In the genomic region with DNA sequence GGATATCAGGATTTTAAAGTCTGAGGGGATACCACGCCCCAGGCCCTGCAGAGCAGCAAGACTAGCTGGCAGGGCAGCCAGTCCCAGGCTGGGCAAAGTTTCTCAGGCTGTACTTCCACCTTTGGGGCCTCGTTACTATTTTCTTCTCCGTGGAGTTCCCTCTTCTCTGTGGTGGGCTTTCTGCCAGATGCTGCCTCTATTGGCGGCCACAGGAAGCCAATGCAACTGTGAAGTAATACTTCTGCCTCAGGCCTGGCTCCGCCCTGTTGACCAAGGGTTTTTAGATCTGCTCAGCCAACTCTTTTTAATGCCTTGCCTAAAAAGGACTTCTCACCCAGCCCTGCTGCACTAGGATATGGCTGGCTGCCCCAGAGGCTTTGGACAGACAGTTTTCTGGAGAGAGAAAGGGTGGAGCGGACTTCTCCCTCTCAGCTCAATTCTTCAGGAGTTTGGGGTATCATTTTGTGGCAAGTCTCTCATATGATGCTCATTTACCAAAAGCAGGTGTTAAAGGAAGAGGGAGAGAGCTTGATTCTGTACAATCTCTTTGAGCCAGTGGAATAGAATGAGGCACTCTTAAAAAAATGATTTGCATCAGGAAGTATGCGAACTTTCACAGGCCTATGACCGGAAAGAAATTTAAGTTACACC, we compare ENCODE assay signal across 8 cellular contexts.
DNase-seq lines count a peak whose midpoint lies in the region; ATAC-seq and TF ChIP-seq lines count a peak whose summit lies in the region.

No MANE protein-coding gene starts in this region.

- intact Hi-C loops in left ventricle myocardium inferior (cut with micrococcal nuclease): loop anchor here (2.0 kb wide), 1 partner anchor 166 kb away; no protein-coding TSS in a partner anchor

- no peak overlapping the region for H3K4me3 ChIP-seq in HL-60 (replicated peaks; ENCODE audit: insufficient read depth, low read length)
- peak overlapping the region; percentile 32 for H3K4me3 ChIP-seq in left ventricle myocardium inferior

- H3K27me3 ChIP-seq in HL-60 (ENCODE audit: insufficient read depth, poor library complexity, severe bottlenecking) (no peaks in the 10 kb centered on the region), left ventricle myocardium inferior (ENCODE audit: low read depth) (no peaks in the 10 kb centered on the region)

- TF ChIP-seq CTCF in HL-60 (IDR thresholded peaks at IDR 0.05; ENCODE audit: insufficient read depth, low read length) (no peak), VCaP (conservative IDR thresholded peaks at IDR 0.05) (no peak), left ventricle myocardium inferior (IDR thresholded peaks at IDR 0.05; ENCODE audit: borderline replicate concordance) (peak; percentile 36)

- no peaks in the 10 kb centered on the region for H3K36me3 ChIP-seq in left ventricle myocardium inferior

- H3K9me3 ChIP-seq in left ventricle myocardium inferior (replicated peaks): no peaks in the 10 kb centered on the region

- DNase-seq in ELF-1 (ENCODE audit: low read depth, low spot score): peak; percentile 73
- peak; percentile 83 to 98 for DNase-seq in HL-60 (ENCODE audit: low read depth in 1 of 2, low spot score in 1 of 2)
- peak; percentile 79 for DNase-seq in left ventricle myocardium inferior
- peak; percentile 83 for DNase-seq in pulmonary artery endothelial cell (ENCODE audit: low read depth, low spot score)
- no peak for DNase-seq in activated effector memory CD4-positive, alpha-beta T cell treated with Interleukin-2 at 50 U/mL for 16 hours
- DNase-seq in stimulated activated CD4-positive, alpha-beta T cell treated with anti-CD3 and anti-CD28 coated beads, Interleukin-4, amount 100 ng/mL, for 4 hours: no peak

- H3K27ac ChIP-seq in HL-60 (replicated peaks): peak overlapping the region; percentile 88
- H3K27ac ChIP-seq in VCaP: peak overlapping the region; percentile 70
- peak overlapping the region; percentile 81 for H3K27ac ChIP-seq in left ventricle myocardium inferior (replicated peaks)

- H3K4me1 ChIP-seq in left ventricle myocardium inferior: peaks cover 27% of the 10 kb centered on the region

- ATAC-seq in GM21526 (IDR thresholded peaks at IDR 0.05; ENCODE audit: low FRiP score, unreplicated experiment): peak; percentile 49

Comparison
In these comparisons a context has a peak if more than half of its experiments do, and no peak if none do; other contexts are left out.
1. DNase-seq: peak in ELF-1 (single experiment), HL-60 (2 of 2), left ventricle myocardium inferior (single experiment) and pulmonary artery endothelial cell (single experiment); none in activated effector memory CD4-positive, alpha-beta T cell treated with Interleukin-2 at 50 U/mL for 16 hours (single experiment) and stimulated activated CD4-positive, alpha-beta T cell treated with anti-CD3 and anti-CD28 coated beads, Interleukin-4, amount 100 ng/mL, for 4 hours (0 of 2).
2. Peak in every context shown above with its lines, with median percentiles within 50 percentile points of each other: H3K27ac ChIP-seq.